Comparison of ENCODE assay signal across 16 cellular contexts in the genomic region with DNA sequence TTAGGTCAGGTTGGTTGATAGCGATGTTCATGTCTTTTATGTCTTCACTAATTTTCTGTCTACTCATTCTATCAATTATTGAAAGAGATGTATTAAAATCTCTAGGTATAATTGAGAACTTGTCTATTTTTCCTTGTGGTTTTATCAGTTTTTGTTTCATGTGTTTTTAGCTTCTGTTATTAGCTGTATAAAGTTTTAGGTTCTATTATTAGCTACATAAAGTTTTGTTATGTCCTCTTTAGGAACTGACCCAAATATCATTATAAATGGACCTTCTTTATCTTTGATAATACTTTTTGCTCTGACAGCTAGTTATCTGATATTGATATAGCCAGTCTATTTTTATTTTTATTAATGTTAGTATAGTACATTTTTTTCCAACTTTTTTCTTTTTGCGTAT.
DNase-seq lines count a peak whose midpoint lies in the region; ATAC-seq, FAIRE-seq and TF ChIP-seq lines count a peak whose summit lies in the region.
"Had no signal": no experiment of that assay in that cellular context is flagged by ENCODE, and none has a peak within 500 bp of the region (broad histone marks: within the 10 kb centered on the region; RNA-seq: fewer than 3 reads in every experiment).

No MANE protein-coding gene starts in this region.

- no peaks in the 10 kb centered on the region for H3K4me1 Mint-ChIP-seq in osteocyte (ENCODE audit: unreplicated experiment)

- no peak for TF ChIP-seq CTCF in osteocyte (IDR thresholded peaks at IDR 0.05)

- ATAC-seq in GM18498 (IDR thresholded peaks at IDR 0.05; ENCODE audit: unreplicated experiment) (peak; percentile 27), GM21381 (IDR thresholded peaks at IDR 0.05; ENCODE audit: unreplicated experiment) (peak; percentile 20), HG03460 (IDR thresholded peaks at IDR 0.05; ENCODE audit: unreplicated experiment) (peak; percentile 14), left cardiac atrium (no peak)
- ATAC-seq: T-cell had no signal

- no peak overlapping the region for H3K4me3 Mint-ChIP-seq in osteocyte (ENCODE audit: unreplicated experiment)
- H3K4me3 Mint-ChIP-seq: CD14-positive monocyte, HFFc6, T-cell had no signal

- H3K36me3 Mint-ChIP-seq in osteocyte (ENCODE audit: unreplicated experiment), result no peaks in the 10 kb centered on the region
- H3K36me3 Mint-ChIP-seq: CD14-positive monocyte, T-cell had no signal

- intact Hi-C loops in left cardiac atrium (cut with DNase I), result no loop called here

- H3K9me3 Mint-ChIP-seq in osteocyte (ENCODE audit: unreplicated experiment), result peaks cover 4% of the 10 kb centered on the region
- H3K9me3 Mint-ChIP-seq: HFFc6 had no signal

- no peak for DNase-seq in left cardiac atrium
- DNase-seq in islet precursor cell, result no peak
- no peak for DNase-seq in AG20443 (ENCODE audit: low spot score)
- DNase-seq in osteocyte (ENCODE audit: extremely low spot score, unreplicated experiment), result no peak
- DNase-seq: DMS 273 treated with DMSO at 0.1 percent for 48 hours, GDM1, HFFc6, NCI-H187, NCI-H446, T-cell had no signal

- H3K27ac Mint-ChIP-seq in osteocyte (ENCODE audit: unreplicated experiment), result no peak overlapping the region
- H3K27ac Mint-ChIP-seq: CD14-positive monocyte, HFFc6, T-cell had no signal

- FAIRE-seq in islet of Langerhans (lab: Jason Lieb, UNC), result peak; percentile 89
- FAIRE-seq: H54 had no signal

- H3K27me3 Mint-ChIP-seq in osteocyte (ENCODE audit: unreplicated experiment), result no peaks in the 10 kb centered on the region

Comparison
In these comparisons a context has a peak if more than half of its experiments do, and no peak if none do; other contexts are left out.
1. ATAC-seq: peak in GM18498 (single experiment), GM21381 (single experiment) and HG03460 (single experiment); none in left cardiac atrium (0 of 2).